In genomic region chr16:83158320-83158957, GRCh38 we compare ENCODE assay signal across 22 cellular contexts.
"Had no signal": no experiment of that assay in that cellular context is flagged by ENCODE, and none has a peak within 500 bp of the region (broad histone marks: within the 10 kb centered on the region; RNA-seq: fewer than 3 reads in every experiment).

No MANE protein-coding gene starts in this region.

- H3K79me2 ChIP-seq: hepatocyte, parathyroid adenoma had no signal

- H3K36me3 ChIP-seq: ascending aorta, cardiac muscle cell, gastroesophageal sphincter, upper lobe of left lung had no signal

- DNase-seq: activated CD4-positive, alpha-beta T cell treated with anti-CD3 and anti-CD28 coated beads for 4 hours; activated CD4-positive, alpha-beta T cell treated with anti-CD3 and anti-CD28 coated beads, Interleukin-2, amount 50 U/mL, for 4 hours; activated effector memory CD4-positive, alpha-beta T cell treated with anti-CD3 and anti-CD28 coated beads, Interleukin-2, amount 50 U/mL, for 16 hours; activated naive CD4-positive, alpha-beta T cell treated with anti-CD3 and anti-CD28 coated beads for 36 hours; activated naive CD8-positive, alpha-beta T cell treated with anti-CD3 and anti-CD28 coated beads for 36 hours; dorsolateral prefrontal cortex; effector memory CD4-positive, alpha-beta T cell; left cardiac atrium; mammary epithelial cell; nucleus accumbens; right cardiac atrium; stimulated activated CD4-positive, alpha-beta T cell treated with anti-CD3 and anti-CD28 coated beads, Interleukin-15, amount 100 ng/mL, for 24 hours; stimulated activated CD4-positive, alpha-beta T cell treated with anti-CD3 and anti-CD28 coated beads, Interleukin-2, amount 100 ng/mL, for 24 hours; substantia nigra had no signal

- H2AFZ ChIP-seq: hepatocyte, parathyroid adenoma had no signal

- H3K9me3 ChIP-seq: ascending aorta, gastroesophageal sphincter, upper lobe of left lung had no signal

- H3K4me3 ChIP-seq: ascending aorta, cardiac muscle cell, coronary artery, dorsolateral prefrontal cortex, gastroesophageal sphincter, hepatocyte, upper lobe of left lung had no signal

- H3K27me3 ChIP-seq: ascending aorta, cardiac muscle cell, dorsolateral prefrontal cortex, gastroesophageal sphincter, hepatocyte, upper lobe of left lung had no signal

- H3K4me2 ChIP-seq: hepatocyte had no signal

- ATAC-seq: gastroesophageal sphincter, left cardiac atrium, right cardiac atrium had no signal

- H3K4me1 ChIP-seq: gastroesophageal sphincter, parathyroid adenoma, upper lobe of left lung had no signal

- H3K9ac ChIP-seq: parathyroid adenoma had no signal

- H3K27ac ChIP-seq: cardiac muscle cell, coronary artery, dorsolateral prefrontal cortex, gastroesophageal sphincter, hepatocyte, parathyroid adenoma, upper lobe of left lung, VCaP had no signal
